Comparison of ENCODE assay signal across 10 cellular contexts in the genomic region with DNA sequence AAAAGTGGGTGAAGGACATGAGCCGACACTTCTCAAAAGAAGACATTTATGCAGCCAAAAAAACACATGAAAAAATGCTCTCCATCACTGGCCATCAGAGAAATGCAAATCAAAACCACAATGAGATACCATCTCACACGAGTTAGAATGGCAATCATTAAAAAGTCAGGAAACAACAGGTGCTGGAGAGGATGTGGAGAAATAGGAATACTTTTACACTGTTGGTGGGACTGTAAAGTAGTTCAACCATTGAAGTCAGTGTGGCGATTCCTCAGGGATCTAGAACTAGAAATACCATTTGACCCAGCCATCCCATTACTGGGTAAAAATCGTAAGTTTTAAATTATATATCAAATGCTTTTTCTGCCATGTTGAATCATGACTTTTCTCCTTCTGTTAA. TPM values are rescaled to one million over a fixed set of nuclear protein-coding genes. Genes with fewer than 3 reads are reported as not detected.
"Had no signal": no experiment of that assay in that cellular context is flagged by ENCODE, and none has a peak within 500 bp of the region (broad histone marks: within the 10 kb centered on the region; RNA-seq: fewer than 3 reads in every experiment).

No MANE protein-coding gene starts in this region.

RNA-seq across cellular contexts. Expression of a gene that starts 54.8 kb away (rescaled TPM):
- total RNA-seq: activated naive CD4-positive, alpha-beta T cell treated with anti-CD3 and anti-CD28 coated beads for 36 hours; activated naive CD4-positive, alpha-beta T cell treated with anti-CD3 and anti-CD28 coated beads, Interleukin-2, amount 50 U/mL, for 72 hours; activated naive CD8-positive, alpha-beta T cell treated with anti-CD3 and anti-CD28 coated beads for 36 hours; activated naive CD8-positive, alpha-beta T cell treated with anti-CD3 and anti-CD28 coated beads, Interleukin-2, amount 10 ng/mL, durations not matched to agents 7 days and 5 days; activated T-cell treated with anti-CD3 and anti-CD28 coated beads, Interleukin-2, amount 50 U/mL, for 4 hours; activated T-cell treated with anti-CD3 and anti-CD28 coated beads, Interleukin-2, amount 50 U/mL, for 72 hours; activated T-helper 1 cell treated with anti-CD3 and anti-CD28 coated beads, Interleukin-12 subunit alpha, Interleukin-12 subunit beta, Interleukin-2, Interleukin-4 antibody, amounts not matched to agents 30 ng/mL and 10 ng/mL and 1 ng/mL, durations not matched to agents 14 hours and 24 hours and 36 hours; activated T-helper 17 cell treated with anti-CD3 and anti-CD28 coated beads, Interleukin-2, amount 50 U/mL, for 72 hours; activated T-helper 2 cell treated with anti-CD3 and anti-CD28 coated beads, Interferon-gamma antibody, Interleukin-2, Interleukin-4, amounts not matched to agents 10 μg/mL and 5 μg/mL and 100 μg/mL, durations not matched to agents 14 hours and 24 hours and 36 hours; astrocyte had no signal
